8 cellular contexts compared by ENCODE assay signal in the genomic region with DNA sequence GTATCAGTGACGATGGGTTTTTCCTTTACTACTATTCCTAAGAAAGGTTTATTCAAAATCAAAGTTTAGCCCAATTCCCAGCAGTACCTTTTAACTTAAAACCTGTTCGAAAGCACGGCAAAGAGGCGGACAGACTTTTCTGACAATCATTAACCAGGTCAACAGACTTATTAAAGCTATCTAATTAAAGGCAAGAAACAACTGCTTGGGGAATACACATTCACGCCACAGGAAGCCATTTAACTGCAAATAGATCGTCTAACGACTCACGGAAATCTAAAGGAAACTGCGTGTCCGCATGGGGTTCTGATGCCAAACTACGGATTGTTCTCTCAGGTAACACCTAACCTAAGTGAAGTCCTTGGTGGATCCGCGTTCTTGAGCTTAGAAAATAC. TPM values are rescaled to one million over a fixed set of nuclear protein-coding genes. Genes with fewer than 3 reads are reported as not detected.
A peak's percentile ranks its signal among the peaks of the same experiment; 100 is the strongest.
DNase-seq lines count a peak whose midpoint lies in the region; ATAC-seq and TF ChIP-seq lines count a peak whose summit lies in the region.

No MANE protein-coding gene starts in this region.

- peaks cover 68% of the 10 kb centered on the region for H3K4me1 Mint-ChIP-seq in HFFc6 (ENCODE audit: low read depth)

- H3K4me3 ChIP-seq in Panc1 (ENCODE audit: low read depth in 2 of 2, low read length in 2 of 2) (peak overlapping the region; percentile 74 to 81), epithelial cell of esophagus (ENCODE audit: low read length) (peak overlapping the region; percentile 65), neuronal stem cell (ENCODE audit: low read length in 2 of 2) (peak overlapping the region; percentile 54 to 91)

- CTCF ChIA-PET in Panc1 (lab: Charles Lee): no interaction called here

- peak overlapping the region; percentile 75 for H3K4me2 ChIP-seq in neuronal stem cell (ENCODE audit: insufficient read depth, low read length, poor library complexity, severe bottlenecking)

- intact Hi-C loops in Panc1 (cut with micrococcal nuclease; ENCODE audit: unreplicated experiment): no loop called here

- H3K4me1 ChIP-seq in Panc1 (ENCODE audit: control insufficient read depth, insufficient read depth, low read length) (no peaks in the 10 kb centered on the region), neuronal stem cell (ENCODE audit: control insufficient read depth in 2 of 2, insufficient read depth in 1 of 2, low read depth in 1 of 2, low read length in 2 of 2) (peaks cover 0 to 12% of the 10 kb centered on the region in 2 donors)

- peak overlapping the region; percentile 55 for H3K18ac ChIP-seq in neuronal stem cell (ENCODE audit: low read length)

- H3K27ac ChIP-seq in Panc1 (ENCODE audit: low read length) (peak overlapping the region; percentile 77), neuronal stem cell (replicated peaks; ENCODE audit: low read length) (peak overlapping the region; percentile 9)

- H3K23ac ChIP-seq in neuronal stem cell (ENCODE audit: low read depth, low read length, poor library complexity): no peak overlapping the region

- peaks cover 2% of the 10 kb centered on the region; the same call in 1 of the 2 replicates for H3K27me3 Mint-ChIP-seq in HFFc6 (ENCODE audit: insufficient read depth)

- in situ Hi-C loops in Panc1 (cut with HindIII; ENCODE audit: low pct_unique_long_range_greater_than_20kb, low sequenced_read_pairs): no loop called here

- H3K27me3 ChIP-seq in Panc1 (ENCODE audit: control insufficient read depth, insufficient read depth, low read length) (no peaks in the 10 kb centered on the region), neuronal stem cell (ENCODE audit: control insufficient read depth in 3 of 3, insufficient read depth in 3 of 3, low read depth in 1 of 3, low read length in 3 of 3) (no peaks in the 10 kb centered on the region)

- no peak overlapping the region for H4K8ac ChIP-seq in neuronal stem cell (ENCODE audit: low read depth, low read length)

- H3K4ac ChIP-seq in neuronal stem cell (ENCODE audit: low read length): no peak overlapping the region

- H2BK12ac ChIP-seq in neuronal stem cell (ENCODE audit: low read length): no peak overlapping the region

- BruUV-seq in Panc1 (replicated peaks; lab: Mats Ljungman, UMichigan): TSS peak; percentile 97

- no peak overlapping the region for H2BK5ac ChIP-seq in neuronal stem cell (ENCODE audit: low read length)

- POLR2A ChIA-PET in Panc1 (lab: Charles Lee): no interaction called here

- TF ChIP-seq CTCF in HFFc6 (IDR thresholded peaks at IDR 0.05): no peak
- TF ChIP-seq CTCF in Panc1 (IDR thresholded peaks at IDR 0.05): no peak
- TF ChIP-seq CTCF in epithelial cell of esophagus (IDR thresholded peaks at IDR 0.05; ENCODE audit: insufficient read depth, low read depth, low read length, missing control alignments): no peak

- peak overlapping the region; percentile 90 for H3K27ac Mint-ChIP-seq in HFFc6

- no peak for ATAC-seq in Panc1

- no peaks in the 10 kb centered on the region for H3K9me3 ChIP-seq in Panc1 (ENCODE audit: control insufficient read depth, insufficient read depth, low read depth, low read length)
- no peaks in the 10 kb centered on the region for H3K9me3 ChIP-seq in neuronal stem cell (replicated peaks in 1 of 2; ENCODE audit: control insufficient read depth in 2 of 2, insufficient read depth in 1 of 2, low read depth in 1 of 2, low read length in 2 of 2)

- no peak overlapping the region for H3K14ac ChIP-seq in neuronal stem cell (ENCODE audit: low read length)

- DNase-seq in NCI-H146 (lab: John Stamatoyannopoulos, UW) (peak; percentile 75), NCI-H146 treated with DMSO at 0.1 percent for 48 hours (lab: John Stamatoyannopoulos, UW; ENCODE audit: unreplicated experiment) (no peak), HFFc6 (no peak), Panc1 (ENCODE audit: low read depth, low spot score) (no peak), epithelial cell of esophagus (ENCODE audit: low read depth) (no peak), neuronal stem cell (ENCODE audit: low spot score) (no peak), middle frontal gyrus (ENCODE audit: extremely low spot score, low spot score) (no peak)
- no peak for DNase-seq in effector CD8-positive, alpha-beta T cell (lab: John Stamatoyannopoulos, UW)

- H3K9me3 Mint-ChIP-seq in HFFc6: no peaks in the 10 kb centered on the region

- peak overlapping the region; percentile 86 for H3K9ac ChIP-seq in neuronal stem cell (ENCODE audit: low read depth, low read length, poor library complexity)

- no peak overlapping the region for H2AK5ac ChIP-seq in neuronal stem cell (ENCODE audit: low read depth, low read length)

- no peak overlapping the region for H2BK120ac ChIP-seq in neuronal stem cell (ENCODE audit: low read depth, low read length)

- WGBS in neuronal stem cell (ENCODE audit: extremely low coverage in 2 of 2, insufficient read length in 2 of 2, insufficient replicate concordance in 1 of 2), 2 donors: no CpG with 5 or more reads among the region's 13 CpGs

- H3K36me3 ChIP-seq in Panc1 (ENCODE audit: control insufficient read depth, insufficient read depth, low read length) (no peaks in the 10 kb centered on the region), neuronal stem cell (replicated peaks in 1 of 2; ENCODE audit: control insufficient read depth in 2 of 2, insufficient read depth in 2 of 2, low read length in 2 of 2) (no peaks in the 10 kb centered on the region)

- H4K91ac ChIP-seq in neuronal stem cell (ENCODE audit: low read depth, low read length, poor library complexity): no peak overlapping the region

- peak overlapping the region; percentile 90 for H2AFZ ChIP-seq in neuronal stem cell (ENCODE audit: low read length)

- no peaks in the 10 kb centered on the region for H3K79me1 ChIP-seq in neuronal stem cell (ENCODE audit: low read depth, low read length)

- H3K4me3 Mint-ChIP-seq in HFFc6: peak overlapping the region; percentile 95

- no peak overlapping the region for H2BK15ac ChIP-seq in neuronal stem cell (ENCODE audit: low read length)

- peaks cover 40% of the 10 kb centered on the region for H3K36me3 Mint-ChIP-seq in HFFc6 (ENCODE audit: low read depth)

RNA-seq across cellular contexts. Expression of a gene that starts 0.7 kb away (rescaled TPM):
- total RNA-seq in HFFc6 (2021; fragmentation: NEBNext Ultra II Directional; extraction: Animal tissue kit (Norgen Biotek cat#: 25700)): 100 to 1,000 TPM; 113 to 187 (median 120) TPM
- total RNA-seq in Panc1 (2021; ENCODE audit: unreplicated experiment): 5.3 TPM
- 2.2 TPM for polyA plus RNA-seq in Panc1 (2012; ENCODE audit: insufficient read length)
- polyA plus RNA-seq in neuronal stem cell (2013, experiment 1 of 2): 4.0 TPM
- 4.7 TPM for polyA plus RNA-seq in neuronal stem cell (2013, experiment 2 of 2)

Comparison
In these comparisons a context has a peak if more than half of its experiments do, and no peak if none do; other contexts are left out.
1. RNA of a gene that starts 0.7 kb away (total RNA-seq): 113 to 187 TPM in HFFc6; 5.3 TPM in Panc1 (single experiment); every median in the first group is over 10 times any median in the second.
2. Peak in every context shown above with its lines, with median percentiles within 50 percentile points of each other: H3K4me3 ChIP-seq.